ENCODE assay signal across 2 cellular contexts in genomic region chr20:35421322-35421721, GRCh38.
A peak's percentile ranks its signal among the peaks of the same experiment; 100 is the strongest.
TF ChIP-seq lines count a peak whose summit lies in the region.

No MANE protein-coding gene starts in this region.

TF ChIP-seq in Ishikawa, 13 proteins besides CTCF, POLR2A, EP300 and RAD21:
- TF ChIP-seq CEBPB (IDR thresholded peaks at IDR 0.05) (0 out of 2 replicates have a peak, but pooled peaks have one; percentile 11), USF1 (IDR thresholded peaks at IDR 0.05) (no peak)

TF ChIP-seq in K562, 482 proteins besides CTCF, POLR2A, EP300 and RAD21:
- TF ChIP-seq SIN3A (IDR thresholded peaks at IDR 0.05; ENCODE audit: borderline replicate concordance in 2 of 2, control insufficient read depth in 1 of 2, low read depth in 2 of 2, low read length in 2 of 2) (no peak), ARID1B (IDR thresholded peaks at IDR 0.05) (no peak), RBM14 (IDR thresholded peaks at IDR 0.05; ENCODE audit: borderline replicate concordance, insufficient read depth, low read depth, low read length) (no peak), RUNX1 (IDR thresholded peaks at IDR 0.05; ENCODE audit: low read depth) (no peak), CEBPB (tag; IDR thresholded peaks at IDR 0.05) (peak; percentile 52), MAZ (CRISPR knock-in tag; conservative IDR thresholded peaks at IDR 0.05 in 1 of 2, IDR thresholded peaks at IDR 0.05 in 1 of 2) (no peak), STAT6 (CRISPR knock-in tag; IDR thresholded peaks at IDR 0.05) (no peak), CEBPG (CRISPR knock-in tag; IDR thresholded peaks at IDR 0.05) (no peak), CEBPG (tag; conservative IDR thresholded peaks at IDR 0.05 in 1 of 2, IDR thresholded peaks at IDR 0.05 in 1 of 2) (peak in 1 of 2 experiments; percentile 22; a peak in 1 of 4 replicates)
